In the genomic region with DNA sequence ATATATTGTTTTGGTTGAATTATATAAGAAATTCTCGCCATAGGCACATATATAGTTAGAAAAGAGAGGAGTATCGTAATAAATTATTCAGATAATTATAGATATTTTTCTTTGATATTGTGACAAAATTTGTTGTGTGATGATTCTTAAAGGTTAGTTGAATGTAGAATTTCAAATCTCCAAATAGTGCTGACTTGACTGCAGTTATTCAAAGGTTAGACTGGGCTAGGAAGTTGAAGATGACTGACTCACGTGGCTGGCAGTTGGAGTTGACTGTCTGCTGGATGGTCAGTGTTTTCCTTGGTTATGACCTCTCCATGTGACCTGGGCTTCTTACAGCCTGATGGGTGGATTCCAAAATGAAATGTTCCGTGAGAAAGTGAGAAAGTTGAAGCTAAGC, we compare ENCODE assay signal across 29 cellular contexts.
"Had no signal": no experiment of that assay in that cellular context is flagged by ENCODE, and none has a peak within 500 bp of the region (broad histone marks: within the 10 kb centered on the region; RNA-seq: fewer than 3 reads in every experiment).

No MANE protein-coding gene starts in this region.

- H3K27me3 Mint-ChIP-seq: stimulated activated memory B cell treated with anti-CD40 and anti-IgM and Interleukin-4, amounts not matched to agents 10 μg/mL and 1 μg/mL and 100 μg/mL, for 72 hours; stimulated activated naive B cell treated with anti-CD40 and anti-IgM and Interleukin-4, amounts not matched to agents 10 μg/mL and 1 μg/mL and 100 μg/mL, for 72 hours; stimulated activated naive CD8-positive, alpha-beta T cell treated with anti-CD3 and anti-CD28 coated beads, Interleukin-15, amount 100 ng/mL, for 72 hours; stimulated activated naive CD8-positive, alpha-beta T cell treated with anti-CD3 and anti-CD28 coated beads, Interleukin-15, Interleukin-2, amounts not matched to agents 100 ng/mL and 50 ng/mL, for 24 hours; type B pancreatic cell had no signal

- H3K27ac Mint-ChIP-seq: stimulated activated effector memory CD8-positive, alpha-beta T cell treated with anti-CD3 and anti-CD28 coated beads, Interleukin-12 subunit alpha, Interleukin-12 subunit beta, amount 100 ng/mL, for 72 hours; stimulated activated memory B cell treated with anti-CD40 and anti-IgM and Interleukin-4, amounts not matched to agents 10 μg/mL and 1 μg/mL and 100 μg/mL, for 72 hours; stimulated activated naive B cell treated with anti-CD40 and anti-IgM and Interleukin-4, amounts not matched to agents 10 μg/mL and 1 μg/mL and 100 μg/mL, for 72 hours; stimulated activated naive CD8-positive, alpha-beta T cell treated with anti-CD3 and anti-CD28 coated beads, Interleukin-15, amount 100 ng/mL, for 72 hours; stimulated activated naive CD8-positive, alpha-beta T cell treated with anti-CD3 and anti-CD28 coated beads, Interleukin-15, Interleukin-2, amounts not matched to agents 100 ng/mL and 50 ng/mL, for 24 hours; type B pancreatic cell had no signal

- H3K4me3 ChIP-seq: stomach, suprapubic skin, testis, thoracic aorta, thyroid gland, tibial artery, tibial nerve, transverse colon, upper lobe of left lung, upper lobe of right lung, uterus, vagina had no signal

- H3K9me3 ChIP-seq: stomach, suprapubic skin, testis, thoracic aorta, thyroid gland, tibial artery, tibial nerve, transverse colon, upper lobe of left lung, upper lobe of right lung, uterus, vagina had no signal

- H3K36me3 Mint-ChIP-seq: stimulated activated effector memory CD8-positive, alpha-beta T cell treated with anti-CD3 and anti-CD28 coated beads, Interleukin-12 subunit alpha, Interleukin-12 subunit beta, amount 100 ng/mL, for 72 hours; stimulated activated memory B cell treated with anti-CD40 and anti-IgM and Interleukin-4, amounts not matched to agents 10 μg/mL and 1 μg/mL and 100 μg/mL, for 72 hours; stimulated activated naive B cell treated with anti-CD40 and anti-IgM and Interleukin-4, amounts not matched to agents 10 μg/mL and 1 μg/mL and 100 μg/mL, for 72 hours; type B pancreatic cell had no signal

- FAIRE-seq: urothelium cell line had no signal

- H3K27ac ChIP-seq: stomach, suprapubic skin, testis, thoracic aorta, thyroid gland, tibial artery, tibial nerve, transverse colon, upper lobe of left lung, upper lobe of right lung, uterus, vagina had no signal

- H3K27me3 ChIP-seq: stomach, suprapubic skin, testis, thyroid gland, tibial artery, tibial nerve, transverse colon, upper lobe of left lung, upper lobe of right lung, uterus, vagina had no signal

- H3K4me1 Mint-ChIP-seq: stimulated activated effector memory CD8-positive, alpha-beta T cell treated with anti-CD3 and anti-CD28 coated beads, Interleukin-12 subunit alpha, Interleukin-12 subunit beta, amount 100 ng/mL, for 72 hours; stimulated activated memory B cell treated with anti-CD40 and anti-IgM and Interleukin-4, amounts not matched to agents 10 μg/mL and 1 μg/mL and 100 μg/mL, for 72 hours; stimulated activated naive B cell treated with anti-CD40 and anti-IgM and Interleukin-4, amounts not matched to agents 10 μg/mL and 1 μg/mL and 100 μg/mL, for 72 hours; stimulated activated naive CD8-positive, alpha-beta T cell treated with anti-CD3 and anti-CD28 coated beads, Interleukin-15, amount 100 ng/mL, for 72 hours had no signal

- H3K36me3 ChIP-seq: stomach, suprapubic skin, thoracic aorta, thyroid gland, tibial artery, tibial nerve, transverse colon, upper lobe of left lung, upper lobe of right lung, uterus, vagina had no signal

- ATAC-seq: stimulated activated effector memory CD8-positive, alpha-beta T cell treated with anti-CD3 and anti-CD28 coated beads, Interleukin-12 subunit alpha, Interleukin-12 subunit beta, amount 100 ng/mL, for 72 hours; stimulated activated memory B cell treated with anti-CD40 and anti-IgM and Interleukin-4, amounts not matched to agents 10 μg/mL and 1 μg/mL and 100 μg/mL, for 72 hours; stimulated activated naive B cell treated with anti-CD40 and anti-IgM and Interleukin-4, amounts not matched to agents 10 μg/mL and 1 μg/mL and 100 μg/mL, for 72 hours; stimulated activated naive CD8-positive, alpha-beta T cell treated with anti-CD3 and anti-CD28 coated beads, Interleukin-15, amount 100 ng/mL, for 72 hours; stimulated activated naive CD8-positive, alpha-beta T cell treated with anti-CD3 and anti-CD28 coated beads, Interleukin-15, Interleukin-2, amounts not matched to agents 100 U/mL and 50 U/mL, for 24 hours; upper lobe of right lung had no signal

- H3K4me3 Mint-ChIP-seq: stimulated activated effector memory CD8-positive, alpha-beta T cell treated with anti-CD3 and anti-CD28 coated beads, Interleukin-12 subunit alpha, Interleukin-12 subunit beta, amount 100 ng/mL, for 72 hours; stimulated activated memory B cell treated with anti-CD40 and anti-IgM and Interleukin-4, amounts not matched to agents 10 μg/mL and 1 μg/mL and 100 μg/mL, for 72 hours; stimulated activated naive B cell treated with anti-CD40 and anti-IgM and Interleukin-4, amounts not matched to agents 10 μg/mL and 1 μg/mL and 100 μg/mL, for 72 hours; stimulated activated naive CD8-positive, alpha-beta T cell treated with anti-CD3 and anti-CD28 coated beads, Interleukin-15, amount 100 ng/mL, for 72 hours; stimulated activated naive CD8-positive, alpha-beta T cell treated with anti-CD3 and anti-CD28 coated beads, Interleukin-15, Interleukin-2, amounts not matched to agents 100 ng/mL and 50 ng/mL, for 24 hours; type B pancreatic cell had no signal

- H3K9me3 Mint-ChIP-seq: stimulated activated naive CD8-positive, alpha-beta T cell treated with anti-CD3 and anti-CD28 coated beads, Interleukin-15, amount 100 ng/mL, for 72 hours; type B pancreatic cell had no signal

- H3K4me1 ChIP-seq: stomach, testis, thyroid gland, tibial artery, transverse colon, upper lobe of left lung, upper lobe of right lung, uterus, vagina had no signal

- DNase-seq: stimulated activated CD4-positive, alpha-beta T cell treated with anti-CD3 and anti-CD28 coated beads, Interleukin-2, amount 100 ng/mL, for 48 hours; stimulated activated CD4-positive, alpha-beta T cell treated with anti-CD3 and anti-CD28 coated beads, Interleukin-4, amount 100 ng/mL, for 1 hour; stimulated activated CD4-positive, alpha-beta T cell treated with anti-CD3 and anti-CD28 coated beads, Interleukin-4, amount 100 ng/mL, for 24 hours; stimulated activated CD4-positive, alpha-beta T cell treated with anti-CD3 and anti-CD28 coated beads, Interleukin-4, amount 100 ng/mL, for 4 hours; stimulated activated CD8-positive, alpha-beta memory T cell treated with anti-CD3 and anti-CD28 coated beads, Interleukin-4, amount 100 ng/mL, for 48 hours; stimulated activated naive B cell treated with anti-CD40 and anti-IgM and Interleukin-4, amounts not matched to agents 10 μg/mL and 1 μg/mL and 100 μg/mL, for 72 hours; stimulated activated naive CD4-positive, alpha-beta T cell; stimulated activated naive CD4-positive, alpha-beta T cell treated with Interleukin-2 at 50 U/mL for 16 hours; stimulated activated naive CD8-positive, alpha-beta T cell treated with anti-CD3 and anti-CD28 coated beads, Interleukin-15, amount 100 ng/mL, for 72 hours; stimulated activated naive CD8-positive, alpha-beta T cell treated with anti-CD3 and anti-CD28 coated beads, Interleukin-15, Interleukin-2, amounts not matched to agents 100 U/mL and 50 U/mL, for 24 hours; stomach; substantia nigra; testis; thyroid gland; tibial artery; transverse colon; trophoblast cell; upper lobe of left lung; upper lobe of right lung; uterus had no signal
